In genomic region chr1:153573351-153573750, GRCh38 we compare ENCODE assay signal across 1 cellular context.
TF ChIP-seq lines count a peak whose summit lies in the region.

No MANE protein-coding gene starts in this region.

TF ChIP-seq in neural cell, 6 proteins besides CTCF, POLR2A, EP300 and RAD21 (continued from another document):
- TF ChIP-seq SMC3 (conservative IDR thresholded peaks at IDR 0.05; ENCODE audit: poor library complexity): no peak
- no peak for TF ChIP-seq POLR2AphosphoS5 (IDR thresholded peaks at IDR 0.05)
TF ChIP-seq in neural cell: peak in this region for 0.
